In genomic region chr6:28336284-28337024, GRCh38 we compare ENCODE assay signal across 1 cellular context.
TF ChIP-seq lines count a peak whose summit lies in the region.

No MANE protein-coding gene starts in this region.

TF ChIP-seq in HepG2, 621 proteins besides CTCF, POLR2A, EP300 and RAD21 (continued from another document and continues in another):
- TF ChIP-seq ZNF710 (CRISPR knock-in tag; IDR thresholded peaks at IDR 0.05; ENCODE audit: borderline replicate concordance): no peak; the same call in 1 of the 2 replicates
- no peak for TF ChIP-seq NRL (CRISPR knock-in tag; IDR thresholded peaks at IDR 0.05; ENCODE audit: borderline replicate concordance)
- no peak for TF ChIP-seq RELA (CRISPR knock-in tag; IDR thresholded peaks at IDR 0.05)
- no peak for TF ChIP-seq IKZF5 (CRISPR knock-in tag; IDR thresholded peaks at IDR 0.05)
- no peak for TF ChIP-seq ZNF354B (CRISPR knock-in tag; IDR thresholded peaks at IDR 0.05)
- no peak for TF ChIP-seq ZBTB40 (IDR thresholded peaks at IDR 0.05)
- no peak for TF ChIP-seq ZBTB40 (CRISPR knock-in tag; IDR thresholded peaks at IDR 0.05)
- TF ChIP-seq NR3C1 (CRISPR knock-in tag; IDR thresholded peaks at IDR 0.05): no peak
- no peak for TF ChIP-seq ZMAT5 (CRISPR knock-in tag; IDR thresholded peaks at IDR 0.05; ENCODE audit: borderline replicate concordance, low read depth)
- 0 out of 2 replicates have a peak, but pooled peaks have one; percentile 4 for TF ChIP-seq ELK4 (CRISPR knock-in tag; IDR thresholded peaks at IDR 0.05; ENCODE audit: borderline replicate concordance)
- no peak for TF ChIP-seq GATA4 (IDR thresholded peaks at IDR 0.05; ENCODE audit: borderline replicate concordance, low read depth)
- TF ChIP-seq HDAC1 (CRISPR knock-in tag; IDR thresholded peaks at IDR 0.05): no peak
- no peak for TF ChIP-seq SP140L (CRISPR knock-in tag; IDR thresholded peaks at IDR 0.05; ENCODE audit: borderline replicate concordance)
- no peak for TF ChIP-seq ZNF225 (CRISPR knock-in tag; IDR thresholded peaks at IDR 0.05)
- TF ChIP-seq ZNF296 (CRISPR knock-in tag; conservative IDR thresholded peaks at IDR 0.05): no peak
- TF ChIP-seq ARNT (IDR thresholded peaks at IDR 0.05): no peak
- no peak for TF ChIP-seq SMARCC2 (IDR thresholded peaks at IDR 0.05)
- no peak for TF ChIP-seq TOE1 (CRISPR knock-in tag; IDR thresholded peaks at IDR 0.05)
- TF ChIP-seq KLF11 (CRISPR knock-in tag; IDR thresholded peaks at IDR 0.05): no peak
- TF ChIP-seq SYNCRIP (IDR thresholded peaks at IDR 0.05; ENCODE audit: insufficient read depth, low read depth, low read length): no peak
- no peak for TF ChIP-seq ZBTB7A (CRISPR knock-in tag; IDR thresholded peaks at IDR 0.05)
- 0 out of 2 replicates have a peak, but pooled peaks have one; percentile 22 for TF ChIP-seq ZKSCAN1 (IDR thresholded peaks at IDR 0.05; ENCODE audit: low read length)
- no peak for TF ChIP-seq MTA3 (CRISPR knock-in tag; IDR thresholded peaks at IDR 0.05)
- TF ChIP-seq DMAP1 (CRISPR knock-in tag; IDR thresholded peaks at IDR 0.05): no peak
- no peak for TF ChIP-seq ZNF318 (CRISPR knock-in tag; IDR thresholded peaks at IDR 0.05)
- TF ChIP-seq ZNF670 (CRISPR knock-in tag; IDR thresholded peaks at IDR 0.05; ENCODE audit: borderline replicate concordance): no peak
- no peak for TF ChIP-seq UBTF (CRISPR knock-in tag; IDR thresholded peaks at IDR 0.05)
- no peak for TF ChIP-seq MBD4 (IDR thresholded peaks at IDR 0.05; ENCODE audit: borderline replicate concordance, low read length)
- no peak for TF ChIP-seq SAP130 (CRISPR knock-in tag; IDR thresholded peaks at IDR 0.05; ENCODE audit: low read depth)
- no peak for TF ChIP-seq ZUFSP (CRISPR knock-in tag; IDR thresholded peaks at IDR 0.05; ENCODE audit: borderline replicate concordance)
